1 cellular context compared by ENCODE assay signal in genomic region chr13:99969934-99970760, GRCh38.
TF ChIP-seq lines count a peak whose summit lies in the region.

No MANE protein-coding gene starts in this region.

TF ChIP-seq in HepG2, 621 proteins besides CTCF, POLR2A, EP300 and RAD21 (continues in another document):
- TF ChIP-seq ZNF687 (CRISPR knock-in tag; IDR thresholded peaks at IDR 0.05) = peak; percentile 61
- peak; percentile 27; the same call in 1 of the 2 replicates for TF ChIP-seq TFDP2 (CRISPR knock-in tag; IDR thresholded peaks at IDR 0.05)
- TF ChIP-seq FOXO4 (CRISPR knock-in tag; conservative IDR thresholded peaks at IDR 0.05) = 0 out of 2 replicates have a peak, but pooled peaks have one; percentile 78
- TF ChIP-seq PATZ1 (CRISPR knock-in tag; IDR thresholded peaks at IDR 0.05) = 0 out of 2 replicates have a peak, but pooled peaks have one; percentile 28
- TF ChIP-seq MTF2 (CRISPR knock-in tag; IDR thresholded peaks at IDR 0.05; ENCODE audit: borderline replicate concordance) = 0 out of 2 replicates have a peak, but pooled peaks have one; percentile 25
- TF ChIP-seq ZBTB33 (CRISPR knock-in tag; IDR thresholded peaks at IDR 0.05) = 0 out of 2 replicates have a peak, but pooled peaks have one; percentile 24
- TF ChIP-seq ZNF563 (CRISPR knock-in tag; IDR thresholded peaks at IDR 0.05) = peak; percentile 44
- no peak for TF ChIP-seq CENPBD1 (CRISPR knock-in tag; IDR thresholded peaks at IDR 0.05; ENCODE audit: borderline replicate concordance, low read depth)
- no peak for TF ChIP-seq NR2F1 (CRISPR knock-in tag; IDR thresholded peaks at IDR 0.05)
- TF ChIP-seq AKNA (CRISPR knock-in tag; IDR thresholded peaks at IDR 0.05; ENCODE audit: borderline replicate concordance) = no peak
- TF ChIP-seq ZNF513 (CRISPR knock-in tag; conservative IDR thresholded peaks at IDR 0.05) = no peak
- peak; percentile 49; the same call in 1 of the 2 replicates for TF ChIP-seq ARNT2 (CRISPR knock-in tag; IDR thresholded peaks at IDR 0.05; ENCODE audit: low read depth)
- 0 out of 2 replicates have a peak, but pooled peaks have one; percentile 28 for TF ChIP-seq LBX2 (CRISPR knock-in tag; IDR thresholded peaks at IDR 0.05; ENCODE audit: borderline replicate concordance)
- no peak for TF ChIP-seq ZNF709 (CRISPR knock-in tag; IDR thresholded peaks at IDR 0.05)
- no peak for TF ChIP-seq E2F5 (CRISPR knock-in tag; conservative IDR thresholded peaks at IDR 0.05)
- TF ChIP-seq ARID4A (CRISPR knock-in tag; IDR thresholded peaks at IDR 0.05; ENCODE audit: borderline replicate concordance) = 0 out of 2 replicates have a peak, but pooled peaks have one; percentile 15
- peak; percentile 71 for TF ChIP-seq MAX (IDR thresholded peaks at IDR 0.05)
- TF ChIP-seq KLF12 (CRISPR knock-in tag; IDR thresholded peaks at IDR 0.05; ENCODE audit: borderline replicate concordance) = 0 out of 2 replicates have a peak, but pooled peaks have one; percentile 35
- TF ChIP-seq ZNF691 (CRISPR knock-in tag; IDR thresholded peaks at IDR 0.05; ENCODE audit: borderline replicate concordance, low read depth) = no peak
- no peak for TF ChIP-seq LCORL (IDR thresholded peaks at IDR 0.05)
- TF ChIP-seq LCORL (CRISPR knock-in tag; IDR thresholded peaks at IDR 0.05) = 0 out of 2 replicates have a peak, but pooled peaks have one; percentile 41
- TF ChIP-seq MYC (CRISPR knock-in tag; IDR thresholded peaks at IDR 0.05; ENCODE audit: borderline replicate concordance) = peak; percentile 9; the same call in 1 of the 2 replicates
